19 cellular contexts compared by ENCODE assay signal in genomic region chr20:50037123-50037522, GRCh38. TPM values are rescaled to one million over a fixed set of nuclear protein-coding genes. Genes with fewer than 3 reads are reported as not detected.
DNase-seq lines count a peak whose midpoint lies in the region; ATAC-seq, FAIRE-seq and TF ChIP-seq lines count a peak whose summit lies in the region.
"Had no signal": no experiment of that assay in that cellular context is flagged by ENCODE, and none has a peak within 500 bp of the region (broad histone marks: within the 10 kb centered on the region; RNA-seq: fewer than 3 reads in every experiment).

No MANE protein-coding gene starts in this region.

- H4K91ac ChIP-seq in IMR-90 (ENCODE audit: insufficient read depth, low read depth, low read length), result 0 out of 2 replicates have a peak overlapping the region, but pooled peaks have one; percentile 21
- no peak overlapping the region for H4K91ac ChIP-seq in neuronal stem cell (ENCODE audit: low read depth, low read length, poor library complexity)

- peak; percentile 67 for DNase-seq in DMS53 (lab: John Stamatoyannopoulos, UW)
- DNase-seq in IMR-90, result no peak
- peak; percentile 44 for DNase-seq in bronchial epithelial cell (ENCODE audit: low read depth)
- no peak for DNase-seq in neuronal stem cell (ENCODE audit: low spot score)
- no peak for DNase-seq in AG20443 (ENCODE audit: low spot score)
- no peak for DNase-seq in prostate gland (ENCODE audit: low spot score)
- DNase-seq: COR-L47, DMS 273 treated with DMSO at 0.1 percent for 48 hours, NCI-H187, NCI-H2171 treated with DMSO at 0.1 percent for 48 hours, NCI-H524 treated with DMSO at 0.1 percent for 48 hours, Right ventricle myocardium superior, SW 1271 had no signal

- dilution Hi-C loops in IMR-90 (cut with HindIII; ENCODE audit: low sequenced_read_pairs, unreplicated experiment), result no loop called here

- H3K56ac ChIP-seq in IMR-90 (ENCODE audit: extremely low read depth, insufficient read depth, low read length), result no peak overlapping the region

- in situ Hi-C loops in IMR-90 (cut with MboI; ENCODE audit: low sequenced_read_pairs), result no loop called here

- H4K5ac ChIP-seq in IMR-90 (ENCODE audit: low read depth, low read length), result no peak overlapping the region

- H3K9ac ChIP-seq in IMR-90 (ENCODE audit: low read depth, low read length) (no peak overlapping the region), neuronal stem cell (ENCODE audit: low read depth, low read length, poor library complexity) (no peak overlapping the region)

- no peak overlapping the region for H3K23ac ChIP-seq in IMR-90 (ENCODE audit: low read depth, low read length)
- H3K23ac ChIP-seq in neuronal stem cell (ENCODE audit: low read depth, low read length, poor library complexity), result no peak overlapping the region

- H3K4ac ChIP-seq in IMR-90 (ENCODE audit: low read depth, low read length) (no peak overlapping the region; the same call in 1 of the 2 replicates), neuronal stem cell (ENCODE audit: low read length) (no peak overlapping the region)

- TF ChIP-seq POLR2A in IMR-90 (IDR thresholded peaks at IDR 0.05; ENCODE audit: low read depth, low read length) (no peak), prostate gland (IDR thresholded peaks at IDR 0.05) (no peak)

- no peak overlapping the region for H2AFZ ChIP-seq in IMR-90 (replicated peaks; ENCODE audit: low read length, poor library complexity)
- H2AFZ ChIP-seq in neuronal stem cell (ENCODE audit: low read length), result no peak overlapping the region
- H2AFZ ChIP-seq: GM23338 had no signal

- peaks cover 6% of the 10 kb centered on the region; the same call in 1 of the 2 replicates for H3K9me1 ChIP-seq in IMR-90 (ENCODE audit: insufficient read depth, low read length)

- H3K27ac ChIP-seq in IMR-90 (ENCODE audit: insufficient read depth, low read length) (no peak overlapping the region), neuronal stem cell (replicated peaks; ENCODE audit: low read length) (no peak overlapping the region), prostate gland (no peak overlapping the region)

- H4K20me1 ChIP-seq in IMR-90 (ENCODE audit: insufficient read depth, low read length), result no peaks in the 10 kb centered on the region; the same call in 1 of the 2 replicates

- H2BK12ac ChIP-seq in neuronal stem cell (ENCODE audit: low read length), result no peak overlapping the region

- H3K4me1 ChIP-seq in IMR-90 (ENCODE audit: control insufficient read depth, insufficient read depth, low read length) (peaks cover 11% of the 10 kb centered on the region), neuronal stem cell (ENCODE audit: control insufficient read depth in 2 of 2, insufficient read depth in 1 of 2, low read depth in 1 of 2, low read length in 2 of 2) (peaks cover 7 to 13% of the 10 kb centered on the region in 2 donors), prostate gland (replicated peaks) (no peaks in the 10 kb centered on the region)

- ATAC-seq in IMR-90 (ENCODE audit: low read depth) (no peak), GM18909 (IDR thresholded peaks at IDR 0.05; ENCODE audit: poor library complexity, unreplicated experiment) (no peak)
- ATAC-seq: GM12878, GM23338, HCT116, Panc1 had no signal

- H4K8ac ChIP-seq in IMR-90 (ENCODE audit: low read depth in 2 of 2, low read length in 2 of 2) (no peak overlapping the region), neuronal stem cell (ENCODE audit: low read depth, low read length) (no peak overlapping the region)

- H2AK9ac ChIP-seq in IMR-90 (replicated peaks; ENCODE audit: low read depth, low read length, poor library complexity), result peak overlapping the region; percentile 53

- H2BK20ac ChIP-seq in IMR-90 (ENCODE audit: low read depth, low read length), result no peak overlapping the region

- POLR2A ChIA-PET in IMR-90 (lab: Charles Lee; ENCODE audit: unreplicated experiment), result no interaction called here

- H3K4me2 ChIP-seq in IMR-90 (ENCODE audit: low read depth, low read length) (no peak overlapping the region), neuronal stem cell (ENCODE audit: insufficient read depth, low read length, poor library complexity, severe bottlenecking) (no peak overlapping the region)
- H3K4me2 ChIP-seq: GM23338 had no signal

- H3K9me3 ChIP-seq in IMR-90 (ENCODE audit: control insufficient read depth, insufficient read depth, low read length), result no peaks in the 10 kb centered on the region
- peaks cover 0 to 2% of the 10 kb centered on the region in 2 donors for H3K9me3 ChIP-seq in neuronal stem cell (replicated peaks in 1 of 2; ENCODE audit: control insufficient read depth in 2 of 2, insufficient read depth in 1 of 2, low read depth in 1 of 2, low read length in 2 of 2)
- no peaks in the 10 kb centered on the region for H3K9me3 ChIP-seq in prostate gland

- no CpG with 5 or more reads among the region's 3 CpGs for WGBS in IMR-90 (ENCODE audit: extremely low coverage in 2 of 2, insufficient read length in 1 of 2), 2 experiments
- no CpG with 5 or more reads among the region's 3 CpGs for WGBS in neuronal stem cell (ENCODE audit: extremely low coverage in 2 of 2, insufficient read length in 2 of 2, insufficient replicate concordance in 1 of 2), 2 donors
- WGBS in prostate gland, result 60% methylated on average over 3 of the region's 3 CpGs

- intact Hi-C loops in IMR-90 (cut with micrococcal nuclease), result no loop called here
- intact Hi-C loops in prostate gland (cut with DNase I), result no loop called here

- no peak for FAIRE-seq in bronchial epithelial cell (lab: Jason Lieb, UNC)
- FAIRE-seq: GM12878, GM19239 had no signal

- no peaks in the 10 kb centered on the region for H3K36me3 ChIP-seq in IMR-90 (ENCODE audit: control insufficient read depth, insufficient read depth, low read length)
- no peaks in the 10 kb centered on the region for H3K36me3 ChIP-seq in bronchial epithelial cell (ENCODE audit: control insufficient read depth, insufficient read depth, low read length)
- H3K36me3 ChIP-seq in neuronal stem cell (replicated peaks in 1 of 2; ENCODE audit: control insufficient read depth in 2 of 2, insufficient read depth in 2 of 2, low read length in 2 of 2), result no peaks in the 10 kb centered on the region
- H3K36me3 ChIP-seq in prostate gland, result no peaks in the 10 kb centered on the region

- H2BK15ac ChIP-seq in IMR-90 (ENCODE audit: low read depth, low read length) (peak overlapping the region; percentile 65; the same call in 1 of the 3 replicates), neuronal stem cell (ENCODE audit: low read length) (no peak overlapping the region)

- H3K4me3 ChIP-seq in IMR-90 (ENCODE audit: insufficient read depth, low read depth, low read length), result no peak overlapping the region
- no peak overlapping the region for H3K4me3 ChIP-seq in bronchial epithelial cell (ENCODE audit: low read depth, low read length)
- H3K4me3 ChIP-seq in neuronal stem cell (ENCODE audit: low read length in 2 of 2), result no peak overlapping the region
- no peak overlapping the region for H3K4me3 ChIP-seq in prostate gland
- H3K4me3 ChIP-seq: GM12878, GM23338 had no signal

- H2BK120ac ChIP-seq in IMR-90 (ENCODE audit: low read depth, low read length) (no peak overlapping the region), neuronal stem cell (ENCODE audit: low read depth, low read length) (no peak overlapping the region)

- H3K14ac ChIP-seq in IMR-90 (replicated peaks; ENCODE audit: low read depth, low read length), result no peak overlapping the region
- no peak overlapping the region for H3K14ac ChIP-seq in neuronal stem cell (ENCODE audit: low read length)

- peak overlapping the region; percentile 38; the same call in 1 of the 2 replicates for H2AK5ac ChIP-seq in IMR-90 (ENCODE audit: low read depth, low read length)
- peak overlapping the region; percentile 72 for H2AK5ac ChIP-seq in neuronal stem cell (ENCODE audit: low read depth, low read length)

- TF ChIP-seq RAD21 in IMR-90 (IDR thresholded peaks at IDR 0.05; ENCODE audit: low read length), result no peak

- no peak overlapping the region for H2BK5ac ChIP-seq in IMR-90 (ENCODE audit: low read depth, low read length, poor library complexity, severe bottlenecking)
- H2BK5ac ChIP-seq in neuronal stem cell (ENCODE audit: low read length), result no peak overlapping the region

- TF ChIP-seq CTCF in IMR-90 (conservative IDR thresholded peaks at IDR 0.05; ENCODE audit: low read depth, low read length) (no peak), bronchial epithelial cell (IDR thresholded peaks at IDR 0.05; ENCODE audit: insufficient read depth, low read length, severe bottlenecking) (no peak), prostate gland (IDR thresholded peaks at IDR 0.05) (no peak)

- CTCF ChIA-PET in IMR-90 (lab: Yijun Ruan, JAX), result no interaction called here

- H3K79me1 ChIP-seq in IMR-90 (ENCODE audit: low read depth in 1 of 2, low read length in 2 of 2), result no peaks in the 10 kb centered on the region
- no peaks in the 10 kb centered on the region for H3K79me1 ChIP-seq in neuronal stem cell (ENCODE audit: low read depth, low read length)

- no TSS peak for BruUV-seq in IMR-90 (replicated peaks; lab: Mats Ljungman, UMichigan)

- H3K27me3 ChIP-seq in IMR-90 (ENCODE audit: control insufficient read depth, insufficient read depth, low read length) (no peaks in the 10 kb centered on the region), bronchial epithelial cell (ENCODE audit: control insufficient read depth, insufficient read depth, low read length) (peaks cover 4% of the 10 kb centered on the region), neuronal stem cell (ENCODE audit: control insufficient read depth in 3 of 3, insufficient read depth in 3 of 3, low read depth in 1 of 3, low read length in 3 of 3) (no peaks in the 10 kb centered on the region), prostate gland (replicated peaks; ENCODE audit: insufficient read depth) (no peaks in the 10 kb centered on the region)

- H3K18ac ChIP-seq in IMR-90 (ENCODE audit: low read depth, low read length) (no peak overlapping the region), neuronal stem cell (ENCODE audit: low read length) (peak overlapping the region; percentile 73)

TF ChIP-seq in IMR-90, 13 proteins besides CTCF, POLR2A, EP300 and RAD21 (continues in another document):
- TF ChIP-seq CEBPB (IDR thresholded peaks at IDR 0.05; ENCODE audit: low read depth, low read length), result no peak
- no peak for TF ChIP-seq RFX5 (IDR thresholded peaks at IDR 0.05; ENCODE audit: low read depth, low read length)

RNA-seq across cellular contexts. Expression of gene SNAI1, which starts 54.3 kb away (rescaled TPM):
- 0.54 and 0.83 TPM in 2 replicates for total RNA-seq in IMR-90 (2012; rRNA removed)
- 13.7 and 14.9 TPM in 2 replicates for polyA plus RNA-seq in IMR-90 (2012; rRNA removed)
- 10.8 and 34.1 TPM in 2 replicates for polyA plus RNA-seq in IMR-90 (2012; cell fraction: cytosol; rRNA removed)
- polyA plus RNA-seq in IMR-90 (2012; cell fraction: nucleus; rRNA removed; ENCODE audit: low replicate concordance), result 54.0 and 64.7 TPM in 2 replicates
- total RNA-seq in bronchial epithelial cell, result not detected in 2 replicates
- polyA plus RNA-seq in neuronal stem cell (2013, experiment 1 of 2), result 3.5 TPM
- polyA plus RNA-seq in neuronal stem cell (2013, experiment 2 of 2), result 3.7 TPM
- total RNA-seq in prostate gland, result 1 to 10 TPM; 1.0 to 7.4 TPM

Comparison
In these comparisons a context has a peak if more than half of its experiments do, and no peak if none do; other contexts are left out.
1. DNase-seq: peak in DMS53 (single experiment) and bronchial epithelial cell (single experiment); none in IMR-90 (single experiment), neuronal stem cell (single experiment), AG20443 (single experiment) and prostate gland (single experiment).